Comparison of ENCODE assay signal across 8 cellular contexts in the genomic region with DNA sequence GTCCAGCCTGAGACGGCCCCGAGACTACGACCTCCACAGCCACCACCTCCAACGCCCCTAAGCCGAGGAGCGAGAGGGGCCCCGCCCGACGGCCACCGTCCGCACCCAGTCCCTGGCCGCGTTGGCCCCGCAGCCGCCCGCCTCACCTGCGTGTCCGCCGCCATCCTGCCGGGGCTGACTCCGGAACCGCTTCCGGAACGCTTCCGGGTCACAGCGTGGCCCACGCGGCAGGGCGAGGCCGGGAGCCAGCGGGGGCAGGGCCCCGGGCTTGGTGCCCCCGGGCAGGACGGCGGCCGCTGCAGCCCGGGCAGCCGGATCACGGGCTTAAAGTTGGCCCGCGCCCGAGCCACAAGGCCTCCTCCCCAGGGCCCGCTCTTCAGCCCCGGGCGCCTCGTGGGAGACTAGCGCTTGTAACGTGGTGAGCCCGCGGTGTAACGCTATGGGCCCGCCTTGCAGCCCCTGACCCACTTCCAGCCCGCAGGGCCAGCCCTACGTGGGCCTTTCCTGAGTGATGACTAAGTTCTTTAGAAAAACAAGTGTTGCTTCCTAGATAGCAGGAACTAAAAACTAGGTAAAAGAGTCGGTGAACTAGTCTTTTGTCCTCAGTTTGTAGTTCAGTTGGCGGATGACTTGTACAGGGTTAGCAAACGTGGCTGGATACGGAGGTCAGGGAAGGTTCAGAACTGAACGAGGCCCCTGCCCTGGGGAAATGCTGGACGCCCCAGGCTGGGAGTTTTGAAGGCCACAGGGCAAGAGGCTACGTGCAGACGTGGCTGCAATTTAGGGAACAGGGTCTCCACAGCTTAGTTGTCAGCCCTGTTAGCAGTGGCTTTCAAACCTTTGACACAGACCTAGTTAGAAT. TPM values are rescaled to one million over a fixed set of nuclear protein-coding genes. Genes with fewer than 3 reads are reported as not detected.
DNase-seq lines count a peak whose midpoint lies in the region; ATAC-seq lines count a peak whose summit lies in the region.

A gene with protein sequence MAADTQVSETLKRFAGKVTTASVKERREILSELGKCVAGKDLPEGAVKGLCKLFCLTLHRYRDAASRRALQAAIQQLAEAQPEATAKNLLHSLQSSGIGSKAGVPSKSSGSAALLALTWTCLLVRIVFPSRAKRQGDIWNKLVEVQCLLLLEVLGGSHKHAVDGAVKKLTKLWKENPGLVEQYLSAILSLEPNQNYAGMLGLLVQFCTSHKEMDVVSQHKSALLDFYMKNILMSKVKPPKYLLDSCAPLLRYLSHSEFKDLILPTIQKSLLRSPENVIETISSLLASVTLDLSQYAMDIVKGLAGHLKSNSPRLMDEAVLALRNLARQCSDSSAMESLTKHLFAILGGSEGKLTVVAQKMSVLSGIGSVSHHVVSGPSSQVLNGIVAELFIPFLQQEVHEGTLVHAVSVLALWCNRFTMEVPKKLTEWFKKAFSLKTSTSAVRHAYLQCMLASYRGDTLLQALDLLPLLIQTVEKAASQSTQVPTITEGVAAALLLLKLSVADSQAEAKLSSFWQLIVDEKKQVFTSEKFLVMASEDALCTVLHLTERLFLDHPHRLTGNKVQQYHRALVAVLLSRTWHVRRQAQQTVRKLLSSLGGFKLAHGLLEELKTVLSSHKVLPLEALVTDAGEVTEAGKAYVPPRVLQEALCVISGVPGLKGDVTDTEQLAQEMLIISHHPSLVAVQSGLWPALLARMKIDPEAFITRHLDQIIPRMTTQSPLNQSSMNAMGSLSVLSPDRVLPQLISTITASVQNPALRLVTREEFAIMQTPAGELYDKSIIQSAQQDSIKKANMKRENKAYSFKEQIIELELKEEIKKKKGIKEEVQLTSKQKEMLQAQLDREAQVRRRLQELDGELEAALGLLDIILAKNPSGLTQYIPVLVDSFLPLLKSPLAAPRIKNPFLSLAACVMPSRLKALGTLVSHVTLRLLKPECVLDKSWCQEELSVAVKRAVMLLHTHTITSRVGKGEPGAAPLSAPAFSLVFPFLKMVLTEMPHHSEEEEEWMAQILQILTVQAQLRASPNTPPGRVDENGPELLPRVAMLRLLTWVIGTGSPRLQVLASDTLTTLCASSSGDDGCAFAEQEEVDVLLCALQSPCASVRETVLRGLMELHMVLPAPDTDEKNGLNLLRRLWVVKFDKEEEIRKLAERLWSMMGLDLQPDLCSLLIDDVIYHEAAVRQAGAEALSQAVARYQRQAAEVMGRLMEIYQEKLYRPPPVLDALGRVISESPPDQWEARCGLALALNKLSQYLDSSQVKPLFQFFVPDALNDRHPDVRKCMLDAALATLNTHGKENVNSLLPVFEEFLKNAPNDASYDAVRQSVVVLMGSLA (N-terminal part only) (minus strand): TSS at position 182 of the 862 bp plus-strand sequence. CDS start 18 bp downstream, at position 164.

- H3K9me3 ChIP-seq in BLaER1 treated with 17β-estradiol and CSF1 and Interleukin-3, amounts not matched to agents 10 nM and 100 nM (replicated peaks in 1 of 11) = no peaks in the 10 kb centered on the region
- H3K9me3 ChIP-seq in endocrine pancreas (ENCODE audit: control insufficient read depth, low read length) = no peaks in the 10 kb centered on the region

- H3K27ac ChIP-seq in BLaER1 treated with 17β-estradiol and CSF1 and Interleukin-3, amounts not matched to agents 10 nM and 100 nM = peak within 1 kb of the TSS; percentile 82 to 98 (median 92)

- peaks cover 34 to 84% (median 64%) of the 10 kb centered on the region in 11 experiments for H4K20me1 ChIP-seq in BLaER1 treated with 17β-estradiol and CSF1 and Interleukin-3, amounts not matched to agents 10 nM and 100 nM

- no peaks in the 10 kb centered on the region for H3K27me3 ChIP-seq in BLaER1 treated with 17β-estradiol and CSF1 and Interleukin-3, amounts not matched to agents 10 nM and 100 nM
- no peaks in the 10 kb centered on the region for H3K27me3 ChIP-seq in endocrine pancreas (ENCODE audit: control insufficient read depth, insufficient read depth, low read length)

- peaks cover 50 to 76% (median 67%) of the 10 kb centered on the region in 11 experiments for H3K36me3 ChIP-seq in BLaER1 treated with 17β-estradiol and CSF1 and Interleukin-3, amounts not matched to agents 10 nM and 100 nM
- peaks cover 7% of the 10 kb centered on the region for H3K36me3 ChIP-seq in endocrine pancreas (ENCODE audit: control insufficient read depth, insufficient read depth, low read length)

- peak; percentile 76 for ATAC-seq in HG03442 (IDR thresholded peaks at IDR 0.05; ENCODE audit: unreplicated experiment)

- H3K4me3 ChIP-seq in BLaER1 treated with 17β-estradiol and CSF1 and Interleukin-3, amounts not matched to agents 10 nM and 100 nM = peak within 1 kb of the TSS; percentile 77 to 96 (median 86)
- H3K4me3 ChIP-seq in endocrine pancreas (ENCODE audit: control insufficient read depth, insufficient read depth, low read length) = peak within 1 kb of the TSS; percentile 92

- peaks cover 57 to 78% (median 67%) of the 10 kb centered on the region in 10 experiments for H3K4me1 ChIP-seq in BLaER1 treated with 17β-estradiol and CSF1 and Interleukin-3, amounts not matched to agents 10 nM and 100 nM
- H3K4me1 ChIP-seq in endocrine pancreas (ENCODE audit: control insufficient read depth, insufficient read depth, low read length) = peaks cover 10% of the 10 kb centered on the region

- peak within 1 kb of the TSS; percentile 82 to 99 (median 95) for H3K4me2 ChIP-seq in BLaER1 treated with 17β-estradiol and CSF1 and Interleukin-3, amounts not matched to agents 10 nM and 100 nM

- H3K9ac ChIP-seq in BLaER1 treated with 17β-estradiol and CSF1 and Interleukin-3, amounts not matched to agents 10 nM and 100 nM = peak within 1 kb of the TSS; percentile 85 to 98 (median 94)
- peak within 1 kb of the TSS; percentile 88 for H3K9ac ChIP-seq in endocrine pancreas (ENCODE audit: control insufficient read depth, insufficient read depth, low read length)

- DNase-seq in GM19238 (ENCODE audit: insufficient read length, low spot score) = peak; percentile 75
- peak; percentile 69 for DNase-seq in NK-92 treated with Interleukin-12 subunit alpha and Interleukin-12 subunit beta, amount 100 ng/mL, for 24 hours (lab: John Stamatoyannopoulos, UW)
- DNase-seq in activated CD8-positive, alpha-beta memory T cell treated with anti-CD3 and anti-CD28 coated beads for 48 hours (ENCODE audit: low read depth in 2 of 3, low spot score in 2 of 3) = peak; percentile 73 to 89 (median 81)
- DNase-seq in mesenteric fat pad (ENCODE audit: low spot score) = peak; percentile 97
- DNase-seq in stimulated activated CD8-positive, alpha-beta memory T cell treated with anti-CD3 and anti-CD28 coated beads, Interleukin-15, amount 100 ng/mL, for 1 hour (ENCODE audit: low read depth) = peak; percentile 76

RNA-seq across cellular contexts. Expression of the gene that starts here (rescaled TPM):
- total RNA-seq in mesenteric fat pad = 97.0 TPM

Comparison
In these comparisons a context has a peak if more than half of its experiments do, and no peak if none do; other contexts are left out.
1. Peak in every context shown above with its lines: DNase-seq, ATAC-seq, H3K4me3 ChIP-seq and H3K27ac ChIP-seq.